ENCODE assay signal across 12 cellular contexts in genomic region chr3:61807865-61808276, GRCh38.
A peak's percentile ranks its signal among the peaks of the same experiment; 100 is the strongest.
DNase-seq lines count a peak whose midpoint lies in the region; ATAC-seq and TF ChIP-seq lines count a peak whose summit lies in the region.
"Had no signal": no experiment of that assay in that cellular context is flagged by ENCODE, and none has a peak within 500 bp of the region (broad histone marks: within the 10 kb centered on the region; RNA-seq: fewer than 3 reads in every experiment).

No MANE protein-coding gene starts in this region.

- no peak for TF ChIP-seq CTCF in breast epithelium (IDR thresholded peaks at IDR 0.05)
- TF ChIP-seq CTCF in mammary epithelial cell (conservative IDR thresholded peaks at IDR 0.05 in 1 of 2, IDR thresholded peaks at IDR 0.05 in 1 of 2; ENCODE audit: extremely low read depth in 1 of 2, insufficient read depth in 1 of 2, low read depth in 1 of 2, low read length in 2 of 2): no peak
- no peak for TF ChIP-seq CTCF in brain (conservative IDR thresholded peaks at IDR 0.05)

- 88% methylated on average over 5 of the region's 6 CpGs for WGBS in mammary epithelial cell (ENCODE audit: low coverage, missing lambda C conversion rate)
- 15% methylated on average over 5 of the region's 6 CpGs for WGBS in mesenchymal stem cell

- H2AK5ac ChIP-seq in mesenchymal stem cell (ENCODE audit: low read length, severe bottlenecking): no peak overlapping the region

- no peaks in the 10 kb centered on the region for H3K27me3 Mint-ChIP-seq in brain
- H3K27me3 Mint-ChIP-seq: dendritic cell treated with granulocyte-macrophage colony-stimulating factor and Interleukin-4, amounts not matched to agents 40 ng/mL and 50 ng/mL, for 4 days had no signal

- dilution Hi-C loops in mammary epithelial cell (cut with HindIII; ENCODE audit: low sequenced_read_pairs): no loop called here

- H3K79me2 ChIP-seq in mammary epithelial cell (ENCODE audit: insufficient read depth, low read length): no peaks in the 10 kb centered on the region

- H3K36me3 Mint-ChIP-seq in brain: no peaks in the 10 kb centered on the region

- CTCF ChIA-PET in mammary epithelial cell (lab: Charles Lee; ENCODE audit: low non-redundant PET): no interaction called here

- peaks cover 93% of the 10 kb centered on the region for H3K4me1 Mint-ChIP-seq in brain

- no peak overlapping the region for H2BK15ac ChIP-seq in mesenchymal stem cell (ENCODE audit: low read depth, poor library complexity, severe bottlenecking)

- TF ChIP-seq POLR2A in breast epithelium (IDR thresholded peaks at IDR 0.05) (no peak), erythroblast (IDR thresholded peaks at IDR 0.05; ENCODE audit: low read length) (no peak)

- H3K18ac ChIP-seq in mesenchymal stem cell (ENCODE audit: low read depth in 1 of 2, low read length in 2 of 2): no peak overlapping the region

- peaks cover 25% of the 10 kb centered on the region for H3K79me1 ChIP-seq in mesenchymal stem cell (replicated peaks; ENCODE audit: low read length, poor library complexity, severe bottlenecking)

- DNase-seq in breast epithelium (ENCODE audit: low spot score in 2 of 2) (no peak), mammary epithelial cell (no peak), mesenchymal stem cell (peak; percentile 17), erythroblast (lab: John Stamatoyannopoulos, UW) (no peak)
- DNase-seq in effector CD4-positive, alpha-beta T cell: no peak
- DNase-seq: KG1, SHP77 had no signal

- BruUV-seq in mammary epithelial cell (replicated peaks; lab: Mats Ljungman, UMichigan): no TSS peak

- H2BK12ac ChIP-seq in mesenchymal stem cell (ENCODE audit: low read length in 2 of 2): no peak overlapping the region

- no peak overlapping the region for H3K14ac ChIP-seq in mesenchymal stem cell (ENCODE audit: low read length in 2 of 2)

- H3K4me1 ChIP-seq in breast epithelium: no peaks in the 10 kb centered on the region
- H3K4me1 ChIP-seq in mammary epithelial cell (ENCODE audit: insufficient read depth, low read length): no peaks in the 10 kb centered on the region
- no peaks in the 10 kb centered on the region for H3K4me1 ChIP-seq in mesenchymal stem cell (ENCODE audit: control insufficient read depth, insufficient read depth, low read depth, low read length)

- H3K4me3 ChIP-seq in breast epithelium (no peak overlapping the region), mammary epithelial cell (replicated peaks in 1 of 3; ENCODE audit: insufficient read depth in 1 of 3, low read depth in 2 of 3, low read length in 3 of 3) (no peak overlapping the region), mesenchymal stem cell (ENCODE audit: insufficient read depth in 1 of 2, low read depth in 1 of 2, low read length in 2 of 2) (peak overlapping the region in 1 of 2 experiments; percentile 40)
- H3K4me3 ChIP-seq: BLaER1 had no signal

- H3K36me3 ChIP-seq in breast epithelium (no peaks in the 10 kb centered on the region), mammary epithelial cell (ENCODE audit: insufficient read depth, low read length) (no peaks in the 10 kb centered on the region), mesenchymal stem cell (ENCODE audit: control insufficient read depth in 1 of 2, insufficient read depth in 2 of 2, low read depth in 1 of 2, low read length in 2 of 2) (no peaks in the 10 kb centered on the region)
- H3K36me3 ChIP-seq: BLaER1 had no signal

- H3K9ac ChIP-seq in mammary epithelial cell (ENCODE audit: insufficient read depth, low read length): no peak overlapping the region
- peak overlapping the region; percentile 76 for H3K9ac ChIP-seq in mesenchymal stem cell (ENCODE audit: low read length)
- H3K9ac ChIP-seq: BLaER1 had no signal

- no peak overlapping the region for H3K23ac ChIP-seq in mesenchymal stem cell (ENCODE audit: low read length in 2 of 2)

- H2AFZ ChIP-seq in mammary epithelial cell (ENCODE audit: low read depth, low read length) (no peak overlapping the region), mesenchymal stem cell (ENCODE audit: low read depth, low read length) (no peak overlapping the region)

- H4K8ac ChIP-seq in mesenchymal stem cell (ENCODE audit: low read length): no peak overlapping the region

- in situ Hi-C loops in mammary epithelial cell (cut with MboI; ENCODE audit: low sequenced_read_pairs in 2 of 2): no loop called here

- no peak overlapping the region for H4K91ac ChIP-seq in mesenchymal stem cell (ENCODE audit: low read length)

- no peak overlapping the region for H3K4ac ChIP-seq in mesenchymal stem cell (ENCODE audit: low read depth in 1 of 2, low read length in 2 of 2)

- peak overlapping the region in 3 of 5 experiments; percentile 11 to 42 (median 17) for H3K4me3 Mint-ChIP-seq in brain
- H3K4me3 Mint-ChIP-seq: dendritic cell treated with granulocyte-macrophage colony-stimulating factor and Interleukin-4, amounts not matched to agents 40 ng/mL and 50 ng/mL, for 4 days had no signal

- ATAC-seq in HG03342 (IDR thresholded peaks at IDR 0.05; ENCODE audit: unreplicated experiment) (no peak), GM19395 (IDR thresholded peaks at IDR 0.05; ENCODE audit: unreplicated experiment) (no peak)

- H3K27ac Mint-ChIP-seq in brain: peak overlapping the region in 3 of 5 experiments; percentile 17 to 76 (median 75)
- H3K27ac Mint-ChIP-seq: dendritic cell treated with granulocyte-macrophage colony-stimulating factor and Interleukin-4, amounts not matched to agents 40 ng/mL and 50 ng/mL, for 4 days had no signal

- H3K27me3 ChIP-seq in breast epithelium (no peaks in the 10 kb centered on the region), mammary epithelial cell (ENCODE audit: insufficient read depth, low read length) (no peaks in the 10 kb centered on the region), mesenchymal stem cell (ENCODE audit: control insufficient read depth in 1 of 2, insufficient read depth in 1 of 2, low read length in 2 of 2) (no peaks in the 10 kb centered on the region)
- H3K27me3 ChIP-seq: BLaER1 had no signal

- intact Hi-C loops in breast epithelium (cut with DNase I; ENCODE audit: low total_unique reads): no loop called here
- intact Hi-C loops in mammary epithelial cell (cut with micrococcal nuclease): no loop called here

- H3K27ac ChIP-seq in breast epithelium: peak overlapping the region; percentile 48 to 53
- no peak overlapping the region for H3K27ac ChIP-seq in mammary epithelial cell (ENCODE audit: insufficient read depth, low read depth, low read length)
- H3K27ac ChIP-seq in mesenchymal stem cell (ENCODE audit: low read length, poor library complexity, severe bottlenecking): no peak overlapping the region
- H3K27ac ChIP-seq: BLaER1 had no signal

- no peaks in the 10 kb centered on the region for H3K9me3 Mint-ChIP-seq in brain
- H3K9me3 Mint-ChIP-seq: dendritic cell treated with granulocyte-macrophage colony-stimulating factor and Interleukin-4, amounts not matched to agents 40 ng/mL and 50 ng/mL, for 4 days had no signal

- H2BK5ac ChIP-seq in mesenchymal stem cell (ENCODE audit: low read depth, low read length, poor library complexity, severe bottlenecking): no peak overlapping the region

- H3K4me2 ChIP-seq in mammary epithelial cell (ENCODE audit: insufficient read depth, low read depth, low read length) (no peak overlapping the region), mesenchymal stem cell (ENCODE audit: low read length, poor library complexity, severe bottlenecking) (no peak overlapping the region)
- H3K4me2 ChIP-seq: BLaER1 had no signal

- H3K9me3 ChIP-seq in breast epithelium: no peaks in the 10 kb centered on the region
- H3K9me3 ChIP-seq in mammary epithelial cell (replicated peaks; ENCODE audit: insufficient read depth, low read length): no peaks in the 10 kb centered on the region
- no peaks in the 10 kb centered on the region for H3K9me3 ChIP-seq in mesenchymal stem cell (ENCODE audit: control insufficient read depth, low read length)
- H3K9me3 ChIP-seq: BLaER1 had no signal

- no peak overlapping the region for H2BK120ac ChIP-seq in mesenchymal stem cell (ENCODE audit: low read depth, low read length)

- no peaks in the 10 kb centered on the region for H4K20me1 ChIP-seq in mammary epithelial cell (ENCODE audit: insufficient read depth, low read length)
- H4K20me1 ChIP-seq: BLaER1 had no signal

Comparison
In these comparisons a context has a peak if more than half of its experiments do, and no peak if none do; other contexts are left out.
1. H3K27ac ChIP-seq: peak in breast epithelium (2 of 2); none in mammary epithelial cell (single experiment) and mesenchymal stem cell (single experiment).